35 cellular contexts compared by ENCODE assay signal in the genomic region with DNA sequence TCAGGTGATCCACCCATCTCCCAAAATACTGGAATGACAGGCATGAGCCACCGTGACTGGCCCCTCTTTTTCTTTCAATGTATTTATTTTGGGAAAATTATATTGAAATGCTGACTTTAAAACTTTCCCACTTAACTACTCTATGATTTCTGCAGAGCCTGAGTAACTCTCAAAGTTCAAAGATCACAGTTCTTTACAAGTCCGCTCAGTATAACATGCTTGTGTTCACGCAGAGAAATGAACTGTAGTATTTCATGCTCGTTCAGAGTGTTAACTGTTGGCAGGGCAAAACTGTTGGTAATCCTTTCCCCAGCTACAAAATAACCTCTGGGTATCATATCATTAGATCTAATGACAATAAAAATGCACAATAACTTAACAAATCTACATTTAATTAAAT. TPM values are rescaled to one million over a fixed set of nuclear protein-coding genes. Genes with fewer than 3 reads are reported as not detected.
"Had no signal": no experiment of that assay in that cellular context is flagged by ENCODE, and none has a peak within 500 bp of the region (broad histone marks: within the 10 kb centered on the region; RNA-seq: fewer than 3 reads in every experiment).

No MANE protein-coding gene starts in this region.

- H3K27me3 ChIP-seq: MG63 had no signal

- H3K4me3 ChIP-seq: MG63 had no signal

- H3K9me3 ChIP-seq: MG63 had no signal

- DNase-seq: Karpas-422, Kasumi-1, MG63, MM.1S, MV-4-11, NCI-H1048, NCI-H1092, NCI-H1092 treated with DMSO at 0.1 percent for 48 hours, NCI-H1105, NCI-H1105 treated with DMSO at 0.1 percent for 48 hours, NCI-H1417, NCI-H1417 treated with DMSO at 0.1 percent for 48 hours, NCI-H1436, NCI-H1436 treated with DMSO at 0.1 percent for 48 hours, NCI-H146, NCI-H1694, NCI-H1694 treated with DMSO at 0.1 percent for 48 hours, NCI-H187, NCI-H187 treated with DMSO at 0.1 percent for 48 hours, NCI-H1930, NCI-H2029, NCI-H2029 treated with DMSO at 0.1 percent for 48 hours, NCI-H2081, NCI-H2081 treated with DMSO at 0.1 percent for 48 hours, NCI-H2107, NCI-H2171, NCI-H2171 treated with DMSO at 0.1 percent for 48 hours, NCI-H2227 treated with DMSO at 0.1 percent for 48 hours, NCI-H226, NCI-H345, NCI-H446, NCI-H446 treated with DMSO at 0.1 percent for 48 hours, NCI-H510A, NCI-H510A treated with DMSO at 0.1 percent for 48 hours had no signal

- H3K36me3 ChIP-seq: MG63 had no signal

RNA-seq across cellular contexts. Expression of a gene that starts 50.7 kb away (rescaled TPM):
- total RNA-seq: MCF 10A had no signal
